8 cellular contexts compared by ENCODE assay signal in the genomic region with DNA sequence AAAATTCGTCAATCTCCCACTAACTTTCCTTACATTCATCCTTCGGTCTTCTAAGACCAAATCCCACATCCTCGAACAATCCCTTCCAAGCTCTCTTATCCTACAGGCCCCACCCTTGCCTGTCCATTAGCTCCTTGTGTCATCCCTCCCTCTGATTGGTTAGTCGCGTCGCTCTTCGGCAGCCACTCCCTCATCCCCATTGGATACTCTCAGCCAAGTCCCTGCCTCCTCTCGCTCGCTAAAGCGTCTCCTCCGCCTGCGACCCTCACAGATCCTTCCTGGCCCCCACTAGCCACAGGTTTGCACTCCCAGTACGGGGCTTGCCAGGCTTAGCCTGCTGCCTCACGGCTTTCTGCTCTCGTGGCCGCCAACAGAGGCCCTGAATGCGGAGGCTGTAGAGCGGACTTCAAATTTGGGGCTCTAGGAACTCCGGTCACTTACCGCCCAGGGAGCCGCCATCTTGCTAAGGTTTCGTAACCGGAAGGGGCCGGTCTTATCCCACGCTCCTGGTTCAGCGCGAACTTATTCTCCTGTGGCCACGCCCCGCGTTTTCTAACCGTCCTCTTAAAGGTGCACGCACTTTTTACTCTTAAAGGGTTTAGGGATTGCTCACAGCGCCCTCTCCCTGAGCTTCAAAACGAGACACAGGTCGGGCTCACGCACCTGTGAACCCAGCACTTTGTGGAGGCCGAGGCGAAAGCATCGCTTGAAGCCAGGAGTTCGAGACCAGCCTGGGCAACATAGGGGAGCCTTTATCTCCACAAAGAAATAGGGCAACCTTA. TPM values are rescaled to one million over a fixed set of nuclear protein-coding genes. Genes with fewer than 3 reads are reported as not detected.
DNase-seq lines count a peak whose midpoint lies in the region; ATAC-seq and TF ChIP-seq lines count a peak whose summit lies in the region.

A gene (minus strand): TSS at position 472 of the 782 bp plus-strand sequence. CDS start 13 bp downstream, at position 459.

- H3K27me3 ChIP-seq in OCI-LY1 (ENCODE audit: insufficient read depth, low read length), result no peaks in the 10 kb centered on the region
- H3K27me3 ChIP-seq in mononuclear cell (ENCODE audit: insufficient read depth, low read length), result no peaks in the 10 kb centered on the region

- peak within 1 kb of the TSS; percentile 83 for H3K4me2 ChIP-seq in OCI-LY1 (ENCODE audit: low read length)

- peak within 1 kb of the TSS; percentile 69 for H3K9ac ChIP-seq in OCI-LY1 (ENCODE audit: low read length)

- no peaks in the 10 kb centered on the region for H4K20me1 ChIP-seq in OCI-LY1 (ENCODE audit: insufficient read depth, low read length)

- TF ChIP-seq CTCF in OCI-LY1 (IDR thresholded peaks at IDR 0.05; ENCODE audit: low read length) (peak; percentile 77), epithelial cell of esophagus (IDR thresholded peaks at IDR 0.05; ENCODE audit: insufficient read depth, low read depth, low read length, missing control alignments) (peak; percentile 59)

- H3K4me1 ChIP-seq in OCI-LY1 (ENCODE audit: insufficient read depth, low read length, severe bottlenecking) (peaks cover 10% of the 10 kb centered on the region), mononuclear cell (ENCODE audit: insufficient read depth, low read length) (peaks cover 22% of the 10 kb centered on the region)

- H3K9me3 ChIP-seq in OCI-LY1 (ENCODE audit: low read length) (no peaks in the 10 kb centered on the region), mononuclear cell (ENCODE audit: low read depth, low read length) (no peaks in the 10 kb centered on the region)

- no peak within 1 kb of the TSS for H2AFZ ChIP-seq in OCI-LY1 (ENCODE audit: low read length)

- H3K4me3 ChIP-seq in OCI-LY1 (ENCODE audit: low read depth, low read length, poor library complexity, severe bottlenecking) (peak within 1 kb of the TSS; percentile 69), epithelial cell of esophagus (ENCODE audit: low read length) (peak within 1 kb of the TSS; percentile 89), mononuclear cell (ENCODE audit: low read length) (peak within 1 kb of the TSS; percentile 83)

- DNase-seq in DMS114 treated with DMSO at 0.1 percent for 48 hours (lab: John Stamatoyannopoulos, UW; ENCODE audit: unreplicated experiment) (peak; percentile 98), HuH-7 (ENCODE audit: low spot score) (peak; percentile 99), epithelial cell of esophagus (ENCODE audit: low read depth) (peak; percentile 100)
- DNase-seq in activated CD8-positive, alpha-beta memory T cell treated with anti-CD3 and anti-CD28 coated beads, Interleukin-2, amount 50 U/mL, for 4 hours, result peak; percentile 92
- DNase-seq in stimulated activated CD8-positive, alpha-beta memory T cell treated with anti-CD3 and anti-CD28 coated beads, Interleukin-4, amount 100 ng/mL, for 1 hour (ENCODE audit: low read depth in 2 of 2, low spot score in 1 of 2), result peak; percentile 89 to 91

- no peaks in the 10 kb centered on the region for H3K9me2 ChIP-seq in OCI-LY1 (ENCODE audit: low read depth, low read length)

- H3K36me3 ChIP-seq in OCI-LY1 (ENCODE audit: insufficient read depth, low read length), result peaks cover 5% of the 10 kb centered on the region; the same call in 1 of the 2 replicates

- H3K27ac ChIP-seq in OCI-LY1 (ENCODE audit: low read depth, low read length, poor library complexity, severe bottlenecking), result peak within 1 kb of the TSS; percentile 65

- H3K79me2 ChIP-seq in OCI-LY1 (ENCODE audit: insufficient read depth, low read length), result peaks cover 6% of the 10 kb centered on the region; the same call in 1 of the 2 replicates

- ATAC-seq in GM21515 (IDR thresholded peaks at IDR 0.05; ENCODE audit: unreplicated experiment), result peak; percentile 90

- no peaks in the 10 kb centered on the region for H3F3A ChIP-seq in OCI-LY1 (ENCODE audit: insufficient read depth, low read length)

RNA-seq across cellular contexts. Expression of the gene that starts here (rescaled TPM):
- total RNA-seq in mononuclear cell, result 13.0 TPM

Comparison
In these comparisons a context has a peak if more than half of its experiments do, and no peak if none do; other contexts are left out.
1. Peak in every context shown above with its lines: DNase-seq, ATAC-seq, H3K4me3 ChIP-seq and H3K27ac ChIP-seq.